ENCODE assay signal across 9 cellular contexts in the genomic region with DNA sequence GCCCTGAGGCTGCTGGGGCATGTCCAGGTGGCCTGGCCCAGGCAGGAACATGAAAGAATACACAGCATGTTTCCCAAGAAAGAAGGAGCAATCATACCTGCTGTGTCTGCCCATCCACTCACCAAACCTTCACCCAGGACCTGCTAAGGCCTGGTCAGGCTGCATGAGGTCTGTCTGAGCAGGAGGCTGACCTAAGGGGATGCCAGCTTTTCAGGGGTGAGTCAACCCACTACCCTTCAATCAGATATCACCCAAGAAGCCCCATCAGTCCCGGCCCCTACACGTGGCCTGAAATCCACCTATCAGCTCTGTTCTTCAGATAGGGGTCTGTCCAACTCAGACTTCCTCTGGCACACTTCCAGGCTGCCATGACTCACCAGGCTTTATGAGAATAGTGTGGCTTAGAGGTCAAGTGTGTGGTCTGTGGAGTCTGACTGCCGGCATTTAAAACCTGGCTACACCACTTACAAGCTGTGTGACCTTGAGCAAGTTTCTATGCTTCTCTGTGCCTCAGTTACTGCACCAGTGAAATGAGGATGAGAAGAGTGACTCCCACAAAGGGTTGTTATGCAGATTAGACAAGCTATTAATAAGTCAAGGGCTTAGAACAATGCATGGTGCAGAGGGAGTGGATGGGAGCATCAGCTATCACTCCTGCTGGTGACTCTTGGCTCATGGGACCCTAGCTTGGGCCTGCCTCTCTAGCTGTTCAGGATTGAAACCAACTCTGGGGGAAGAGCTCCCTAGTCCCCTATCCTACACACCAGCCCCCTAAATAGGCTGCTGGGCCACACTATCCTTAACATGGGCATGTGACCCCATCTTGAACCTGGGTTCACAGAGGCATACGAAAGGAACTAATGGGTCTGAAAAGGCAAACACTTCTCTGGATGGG.
DNase-seq lines count a peak whose midpoint lies in the region; ATAC-seq and TF ChIP-seq lines count a peak whose summit lies in the region.
"Had no signal": no experiment of that assay in that cellular context is flagged by ENCODE, and none has a peak within 500 bp of the region (broad histone marks: within the 10 kb centered on the region; RNA-seq: fewer than 3 reads in every experiment).

No MANE protein-coding gene starts in this region.

- DNase-seq in Caki2 (ENCODE audit: low read depth) (peak; percentile 19), NCI-H69 (lab: John Stamatoyannopoulos, UW) (peak; percentile 86), epithelial cell of proximal tubule (ENCODE audit: low read depth) (peak; percentile 22), SHP77 treated with DMSO at 0.1 percent for 48 hours (lab: John Stamatoyannopoulos, UW) (no peak)
- peak; percentile 48 to 90 for DNase-seq in stimulated activated naive CD8-positive, alpha-beta T cell treated with anti-CD3 and anti-CD28 coated beads, Interleukin-15, amount 100 ng/mL, for 72 hours
- no peak for DNase-seq in stimulated activated naive CD4-positive, alpha-beta T cell treated with Interleukin-2 at 50 U/mL for 16 hours (lab: John Stamatoyannopoulos, UW)

- in situ Hi-C loops in Caki2 (cut with HindIII; ENCODE audit: low pct_unique_long_range_greater_than_20kb, low sequenced_read_pairs), result no loop called here

- peak overlapping the region in 1 of 2 donors; percentile 12 for H3K4me3 Mint-ChIP-seq in stimulated activated naive CD8-positive, alpha-beta T cell treated with anti-CD3 and anti-CD28 coated beads, Interleukin-15, amount 100 ng/mL, for 72 hours

- TF ChIP-seq CTCF in epithelial cell of proximal tubule (conservative IDR thresholded peaks at IDR 0.05; ENCODE audit: low read depth, low read length), result no peak

- peak; percentile 60 for ATAC-seq in GM21528 (IDR thresholded peaks at IDR 0.05; ENCODE audit: low FRiP score, unreplicated experiment)
- ATAC-seq in stimulated activated naive CD8-positive, alpha-beta T cell treated with anti-CD3 and anti-CD28 coated beads, Interleukin-15, amount 100 ng/mL, for 72 hours, result peak; percentile 95
- ATAC-seq in HG02970 (IDR thresholded peaks at IDR 0.05; ENCODE audit: low FRiP score, unreplicated experiment), result no peak

- H3K27ac Mint-ChIP-seq in stimulated activated naive CD8-positive, alpha-beta T cell treated with anti-CD3 and anti-CD28 coated beads, Interleukin-15, amount 100 ng/mL, for 72 hours, result no peak overlapping the region

- H3K4me1 Mint-ChIP-seq in stimulated activated naive CD8-positive, alpha-beta T cell treated with anti-CD3 and anti-CD28 coated beads, Interleukin-15, amount 100 ng/mL, for 72 hours, result peaks cover 13% of the 10 kb centered on the region

- peaks cover 61% of the 10 kb centered on the region for H3K27me3 Mint-ChIP-seq in stimulated activated naive CD8-positive, alpha-beta T cell treated with anti-CD3 and anti-CD28 coated beads, Interleukin-15, amount 100 ng/mL, for 72 hours

- no peaks in the 10 kb centered on the region for H3K9me3 Mint-ChIP-seq in stimulated activated naive CD8-positive, alpha-beta T cell treated with anti-CD3 and anti-CD28 coated beads, Interleukin-15, amount 100 ng/mL, for 72 hours

- H3K4me3 ChIP-seq in epithelial cell of proximal tubule (ENCODE audit: low read depth, low read length), result no peak overlapping the region
- H3K4me3 ChIP-seq: cardiac muscle cell had no signal

Comparison
In these comparisons a context has a peak if more than half of its experiments do, and no peak if none do; other contexts are left out.
1. DNase-seq: peak in Caki2 (single experiment), NCI-H69 (single experiment), epithelial cell of proximal tubule (single experiment) and stimulated activated naive CD8-positive, alpha-beta T cell treated with anti-CD3 and anti-CD28 coated beads, Interleukin-15, amount 100 ng/mL, for 72 hours (2 of 2); none in SHP77 treated with DMSO at 0.1 percent for 48 hours (single experiment) and stimulated activated naive CD4-positive, alpha-beta T cell treated with Interleukin-2 at 50 U/mL for 16 hours (single experiment).